1 cellular context compared by ENCODE assay signal in the genomic region with DNA sequence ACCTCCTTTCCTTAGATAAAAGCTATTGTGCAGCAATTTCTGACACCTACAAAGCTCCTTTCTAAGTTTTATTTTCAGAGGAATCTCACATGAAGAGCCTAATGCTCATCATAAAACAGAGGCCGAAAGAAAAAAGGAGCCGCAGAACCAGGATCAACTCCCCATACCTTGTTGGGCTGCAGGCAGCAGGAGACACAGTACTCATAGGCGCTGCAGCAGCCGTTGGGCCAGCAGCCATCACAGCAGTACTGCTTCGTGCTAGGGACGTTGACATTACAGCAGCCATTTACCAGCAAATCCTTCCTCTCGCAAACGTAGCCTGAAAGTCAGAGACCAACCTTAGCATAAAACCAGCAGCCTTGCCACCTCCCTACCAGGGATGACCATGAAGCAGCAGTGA.
TF ChIP-seq lines count a peak whose summit lies in the region.

No MANE protein-coding gene starts in this region.

TF ChIP-seq in HEK293, 187 proteins besides CTCF, POLR2A, EP300 and RAD21 (continued from another document):
- TF ChIP-seq, protein P1, sequence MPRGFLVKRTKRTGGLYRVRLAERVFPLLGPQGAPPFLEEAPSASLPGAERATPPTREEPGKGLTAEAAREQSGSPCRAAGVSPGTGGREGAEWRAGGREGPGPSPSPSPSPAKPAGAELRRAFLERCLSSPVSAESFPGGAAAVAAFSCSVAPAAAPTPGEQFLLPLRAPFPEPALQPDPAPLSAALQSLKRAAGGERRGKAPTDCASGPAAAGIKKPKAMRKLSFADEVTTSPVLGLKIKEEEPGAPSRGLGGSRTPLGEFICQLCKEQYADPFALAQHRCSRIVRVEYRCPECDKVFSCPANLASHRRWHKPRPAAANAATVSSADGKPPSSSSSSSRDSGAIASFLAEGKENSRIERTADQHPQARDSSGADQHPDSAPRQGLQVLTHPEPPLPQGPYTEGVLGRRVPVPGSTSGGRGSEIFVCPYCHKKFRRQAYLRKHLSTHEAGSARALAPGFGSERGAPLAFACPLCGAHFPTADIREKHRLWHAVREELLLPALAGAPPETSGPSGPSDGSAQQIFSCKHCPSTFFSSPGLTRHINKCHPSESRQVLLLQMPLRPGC (tag by site-specific recombination; IDR thresholded peaks at IDR 0.05) = no peak
- TF ChIP-seq, protein P2, sequence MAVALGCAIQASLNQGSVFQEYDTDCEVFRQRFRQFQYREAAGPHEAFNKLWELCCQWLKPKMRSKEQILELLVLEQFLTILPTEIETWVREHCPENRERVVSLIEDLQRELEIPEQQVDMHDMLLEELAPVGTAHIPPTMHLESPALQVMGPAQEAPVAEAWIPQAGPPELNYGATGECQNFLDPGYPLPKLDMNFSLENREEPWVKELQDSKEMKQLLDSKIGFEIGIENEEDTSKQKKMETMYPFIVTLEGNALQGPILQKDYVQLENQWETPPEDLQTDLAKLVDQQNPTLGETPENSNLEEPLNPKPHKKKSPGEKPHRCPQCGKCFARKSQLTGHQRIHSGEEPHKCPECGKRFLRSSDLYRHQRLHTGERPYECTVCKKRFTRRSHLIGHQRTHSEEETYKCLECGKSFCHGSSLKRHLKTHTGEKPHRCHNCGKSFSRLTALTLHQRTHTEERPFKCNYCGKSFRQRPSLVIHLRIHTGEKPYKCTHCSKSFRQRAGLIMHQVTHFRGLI (tag by site-specific recombination; IDR thresholded peaks at IDR 0.05) = peak; percentile 91
- TF ChIP-seq ZNF621 (tag by site-specific recombination; IDR thresholded peaks at IDR 0.05) (no peak), TCF7L2 (IDR thresholded peaks at IDR 0.05; ENCODE audit: borderline replicate concordance, low read depth, low read length) (no peak), ZSCAN30 (tag by site-specific recombination; IDR thresholded peaks at IDR 0.05) (peak; percentile 99)
- TF ChIP-seq, protein P3, sequence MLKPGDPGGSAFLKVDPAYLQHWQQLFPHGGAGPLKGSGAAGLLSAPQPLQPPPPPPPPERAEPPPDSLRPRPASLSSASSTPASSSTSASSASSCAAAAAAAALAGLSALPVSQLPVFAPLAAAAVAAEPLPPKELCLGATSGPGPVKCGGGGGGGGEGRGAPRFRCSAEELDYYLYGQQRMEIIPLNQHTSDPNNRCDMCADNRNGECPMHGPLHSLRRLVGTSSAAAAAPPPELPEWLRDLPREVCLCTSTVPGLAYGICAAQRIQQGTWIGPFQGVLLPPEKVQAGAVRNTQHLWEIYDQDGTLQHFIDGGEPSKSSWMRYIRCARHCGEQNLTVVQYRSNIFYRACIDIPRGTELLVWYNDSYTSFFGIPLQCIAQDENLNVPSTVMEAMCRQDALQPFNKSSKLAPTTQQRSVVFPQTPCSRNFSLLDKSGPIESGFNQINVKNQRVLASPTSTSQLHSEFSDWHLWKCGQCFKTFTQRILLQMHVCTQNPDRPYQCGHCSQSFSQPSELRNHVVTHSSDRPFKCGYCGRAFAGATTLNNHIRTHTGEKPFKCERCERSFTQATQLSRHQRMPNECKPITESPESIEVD (tag by site-specific recombination; IDR thresholded peaks at IDR 0.05) = no peak
- TF ChIP-seq, protein P4, sequence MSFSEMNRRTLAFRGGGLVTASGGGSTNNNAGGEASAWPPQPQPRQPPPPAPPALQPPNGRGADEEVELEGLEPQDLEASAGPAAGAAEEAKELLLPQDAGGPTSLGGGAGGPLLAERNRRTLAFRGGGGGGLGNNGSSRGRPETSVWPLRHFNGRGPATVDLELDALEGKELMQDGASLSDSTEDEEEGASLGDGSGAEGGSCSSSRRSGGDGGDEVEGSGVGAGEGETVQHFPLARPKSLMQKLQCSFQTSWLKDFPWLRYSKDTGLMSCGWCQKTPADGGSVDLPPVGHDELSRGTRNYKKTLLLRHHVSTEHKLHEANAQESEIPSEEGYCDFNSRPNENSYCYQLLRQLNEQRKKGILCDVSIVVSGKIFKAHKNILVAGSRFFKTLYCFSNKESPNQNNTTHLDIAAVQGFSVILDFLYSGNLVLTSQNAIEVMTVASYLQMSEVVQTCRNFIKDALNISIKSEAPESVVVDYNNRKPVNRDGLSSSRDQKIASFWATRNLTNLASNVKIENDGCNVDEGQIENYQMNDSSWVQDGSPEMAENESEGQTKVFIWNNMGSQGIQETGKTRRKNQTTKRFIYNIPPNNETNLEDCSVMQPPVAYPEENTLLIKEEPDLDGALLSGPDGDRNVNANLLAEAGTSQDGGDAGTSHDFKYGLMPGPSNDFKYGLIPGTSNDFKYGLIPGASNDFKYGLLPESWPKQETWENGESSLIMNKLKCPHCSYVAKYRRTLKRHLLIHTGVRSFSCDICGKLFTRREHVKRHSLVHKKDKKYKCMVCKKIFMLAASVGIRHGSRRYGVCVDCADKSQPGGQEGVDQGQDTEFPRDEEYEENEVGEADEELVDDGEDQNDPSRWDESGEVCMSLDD (tag by site-specific recombination; IDR thresholded peaks at IDR 0.05) = no peak
- TF ChIP-seq, protein P5, sequence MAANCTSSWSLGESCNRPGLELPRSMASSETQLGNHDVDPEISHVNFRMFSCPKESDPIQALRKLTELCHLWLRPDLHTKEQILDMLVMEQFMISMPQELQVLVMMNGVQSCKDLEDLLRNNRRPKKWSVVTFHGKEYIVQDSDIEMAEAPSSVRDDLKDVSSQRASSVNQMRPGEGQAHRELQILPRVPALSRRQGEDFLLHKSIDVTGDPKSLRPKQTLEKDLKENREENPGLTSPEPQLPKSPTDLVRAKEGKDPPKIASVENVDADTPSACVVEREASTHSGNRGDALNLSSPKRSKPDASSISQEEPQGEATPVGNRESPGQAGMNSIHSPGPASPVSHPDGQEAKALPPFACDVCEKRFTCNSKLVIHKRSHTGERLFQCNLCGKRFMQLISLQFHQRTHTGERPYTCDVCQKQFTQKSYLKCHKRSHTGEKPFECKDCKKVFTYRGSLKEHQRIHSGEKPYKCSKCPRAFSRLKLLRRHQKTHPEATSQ (tag by site-specific recombination; IDR thresholded peaks at IDR 0.05) = no peak
